Comparison of ENCODE assay signal across 27 cellular contexts in genomic region chr3:65562444-65562843, GRCh38.
DNase-seq lines count a peak whose midpoint lies in the region; ATAC-seq, FAIRE-seq and TF ChIP-seq lines count a peak whose summit lies in the region.
"Had no signal": no experiment of that assay in that cellular context is flagged by ENCODE, and none has a peak within 500 bp of the region (broad histone marks: within the 10 kb centered on the region; RNA-seq: fewer than 3 reads in every experiment).

No MANE protein-coding gene starts in this region.

- POLR2A ChIA-PET in K562 (lab: Yijun Ruan, JAX) = interaction anchor here (1.4 kb wide), 1 partner anchor 8 kb away, joined by 5 read pairs; no protein-coding TSS in a partner anchor

- no peak for TF ChIP-seq CTCF in K562 (IDR thresholded peaks at IDR 0.05 in 2 of 3, conservative IDR thresholded peaks at IDR 0.05 in 1 of 3; ENCODE audit: insufficient read depth in 2 of 3, low read depth in 1 of 3, low read length in 3 of 3)
- no peak for TF ChIP-seq CTCF in progenitor cell of endocrine pancreas (IDR thresholded peaks at IDR 0.05; ENCODE audit: unreplicated experiment)

- 30% methylated on average over 2 of the region's 2 CpGs for WGBS in K562 (ENCODE audit: insufficient coverage, low coverage, missing lambda C conversion rate)

- ATAC-seq in K562 = peak; percentile 36; the same call in 2 of the 3 replicates
- no peak for ATAC-seq in HG03521 (IDR thresholded peaks at IDR 0.05; ENCODE audit: unreplicated experiment)
- ATAC-seq: A549 had no signal

- H3K79me2 ChIP-seq in K562 (ENCODE audit: control insufficient read depth, insufficient read depth, low read length) = peaks cover 82% of the 10 kb centered on the region

- H3K9ac ChIP-seq in BLaER1 treated with 17β-estradiol and CSF1 and Interleukin-3, amounts not matched to agents 10 nM and 100 nM = no peak overlapping the region
- H3K9ac ChIP-seq in K562 (ENCODE audit: insufficient read depth in 1 of 2, low read depth in 2 of 2, low read length in 2 of 2) = peak overlapping the region in 1 of 2 experiments; percentile 42; a peak in 1 of 4 replicates
- H3K9ac ChIP-seq: GM23248 had no signal

- no peak for TF ChIP-seq POLR2A in K562 (conservative IDR thresholded peaks at IDR 0.05)

- no peaks in the 10 kb centered on the region for H4K20me1 ChIP-seq in BLaER1 treated with 17β-estradiol and CSF1 and Interleukin-3, amounts not matched to agents 10 nM and 100 nM
- H4K20me1 ChIP-seq in K562 (replicated peaks; ENCODE audit: control insufficient read depth, insufficient read depth, low read length) = no peaks in the 10 kb centered on the region

- H3K4me1 ChIP-seq in BLaER1 treated with 17β-estradiol and CSF1 and Interleukin-3, amounts not matched to agents 10 nM and 100 nM = peaks cover 47 to 94% (median 71%) of the 10 kb centered on the region in 10 experiments
- H3K4me1 ChIP-seq in K562 (replicated peaks in 1 of 2; ENCODE audit: control insufficient read depth in 2 of 2, insufficient read depth in 2 of 2, low read length in 2 of 2) = peaks cover 7 to 50% of the 10 kb centered on the region in 2 experiments; a peak in 4 of 5 replicates
- H3K4me1 ChIP-seq: A549 had no signal

- DNase-seq in NCI-H82 treated with DMSO at 0.1 percent for 48 hours (lab: John Stamatoyannopoulos, UW; ENCODE audit: unreplicated experiment) (peak; percentile 18), K562 (ENCODE audit: extremely low read depth in 1 of 4, low spot score in 3 of 4) (no peak), progenitor cell of endocrine pancreas (ENCODE audit: low spot score, unreplicated experiment) (no peak), GM19238 (ENCODE audit: insufficient read length, low spot score) (no peak), NK-92 (lab: John Stamatoyannopoulos, UW; ENCODE audit: unreplicated experiment) (no peak)
- DNase-seq: 8988T; ACHN; AML-193; BE2C; CD4-positive, alpha-beta T cell; CD8-positive, alpha-beta memory T cell; DMS 273 treated with DMSO at 0.1 percent for 48 hours; DMS79; EL; GDM1; GM23248; H7; HCEC 1CT had no signal

- H3K4me3 ChIP-seq in BLaER1 treated with 17β-estradiol and CSF1 and Interleukin-3, amounts not matched to agents 10 nM and 100 nM = no peak overlapping the region
- no peak overlapping the region for H3K4me3 ChIP-seq in K562
- H3K4me3 ChIP-seq: A549, GM23248 had no signal

- H3K4me1 Mint-ChIP-seq in progenitor cell of endocrine pancreas (ENCODE audit: low read depth) = peaks cover 6% of the 10 kb centered on the region
- H3K4me1 Mint-ChIP-seq: CD8-positive, alpha-beta memory T cell had no signal

- no peak for TF ChIP-seq RAD21 in K562 (CRISPR knock-in tag; conservative IDR thresholded peaks at IDR 0.05 in 1 of 2, IDR thresholded peaks at IDR 0.05 in 1 of 2)

- BruUV-seq in K562 (replicated peaks; lab: Mats Ljungman, UMichigan) = no TSS peak

- no peak overlapping the region for H3K4me3 Mint-ChIP-seq in progenitor cell of endocrine pancreas (ENCODE audit: low read depth)
- H3K4me3 Mint-ChIP-seq: CD4-positive, alpha-beta T cell; CD8-positive, alpha-beta memory T cell had no signal

- no peaks in the 10 kb centered on the region for H3K36me3 Mint-ChIP-seq in progenitor cell of endocrine pancreas (ENCODE audit: insufficient read depth)
- H3K36me3 Mint-ChIP-seq: CD8-positive, alpha-beta memory T cell had no signal

- intact Hi-C loops in K562 (cut with micrococcal nuclease) = loop anchor here (10.0 kb wide), 2 partner anchors 58 to 112 kb away; no protein-coding TSS in a partner anchor

- no peaks in the 10 kb centered on the region for H3K27me3 ChIP-seq in BLaER1 treated with 17β-estradiol and CSF1 and Interleukin-3, amounts not matched to agents 10 nM and 100 nM
- no peaks in the 10 kb centered on the region for H3K27me3 ChIP-seq in K562 (ENCODE audit: control insufficient read depth in 2 of 2, insufficient read depth in 2 of 2, low read length in 2 of 2)
- H3K27me3 ChIP-seq: BE2C had no signal

- CTCF ChIA-PET in K562 (lab: Yijun Ruan, JAX; ENCODE audit: low intra/inter-chr PET ratio) = no interaction called here

- no peaks in the 10 kb centered on the region for H3K9me1 ChIP-seq in K562 (ENCODE audit: control insufficient read depth, insufficient read depth, low read length)

- no peaks in the 10 kb centered on the region for H3K9me3 Mint-ChIP-seq in progenitor cell of endocrine pancreas (ENCODE audit: low read depth)
- H3K9me3 Mint-ChIP-seq: CD4-positive, alpha-beta T cell had no signal

- H3K27ac ChIP-seq in BLaER1 treated with 17β-estradiol and CSF1 and Interleukin-3, amounts not matched to agents 10 nM and 100 nM = peak overlapping the region in 3 of 11 experiments; percentile 7 to 40 (median 30); a peak in 3 of 22 replicates
- H3K27ac ChIP-seq in K562 (ENCODE audit: extremely low read depth, low read depth, low read length) = peak overlapping the region; percentile 31; the same call in 1 of the 3 replicates
- H3K27ac ChIP-seq: A549, C4-2B, GM23248 had no signal

- no peaks in the 10 kb centered on the region for H3K27me3 Mint-ChIP-seq in progenitor cell of endocrine pancreas
- H3K27me3 Mint-ChIP-seq: CD4-positive, alpha-beta T cell; CD8-positive, alpha-beta memory T cell had no signal

- peaks cover 0 to 25% (median 18%) of the 10 kb centered on the region in 11 experiments; a peak in 14 of 22 replicates for H3K9me3 ChIP-seq in BLaER1 treated with 17β-estradiol and CSF1 and Interleukin-3, amounts not matched to agents 10 nM and 100 nM (replicated peaks in 1 of 11)
- H3K9me3 ChIP-seq in K562 (replicated peaks; ENCODE audit: control insufficient read depth, insufficient read depth, low read depth, low read length) = no peaks in the 10 kb centered on the region
- H3K9me3 ChIP-seq: A549, BE2C had no signal

- H2AFZ ChIP-seq in K562 (ENCODE audit: low read depth, low read length) = peak overlapping the region; percentile 32; the same call in 1 of the 2 replicates
- H2AFZ ChIP-seq: GM23248 had no signal

- no peak for FAIRE-seq in K562 (lab: Jason Lieb, UNC)
- FAIRE-seq: A549, D721Med, GM12891, GM18507, GM19239, H1 had no signal

- no peak for TF ChIP-seq EP300 in K562 (IDR thresholded peaks at IDR 0.05; ENCODE audit: low read length)

- H3K36me3 ChIP-seq in BLaER1 treated with 17β-estradiol and CSF1 and Interleukin-3, amounts not matched to agents 10 nM and 100 nM = peaks cover 0 to 5% (median 0%) of the 10 kb centered on the region in 11 experiments; a peak in 1 of 22 replicates
- no peaks in the 10 kb centered on the region; the same call in 2 of the 3 replicates for H3K36me3 ChIP-seq in K562 (ENCODE audit: control insufficient read depth, insufficient read depth, low read length)
- H3K36me3 ChIP-seq: BE2C had no signal

- H3K4me2 ChIP-seq in BLaER1 treated with 17β-estradiol and CSF1 and Interleukin-3, amounts not matched to agents 10 nM and 100 nM = peak overlapping the region in 8 of 11 experiments; percentile 38 to 90 (median 63); a peak in 13 of 22 replicates
- no peak overlapping the region for H3K4me2 ChIP-seq in K562 (ENCODE audit: insufficient read depth, low read length)
- H3K4me2 ChIP-seq: A549 had no signal

- H3K27ac Mint-ChIP-seq in progenitor cell of endocrine pancreas = peak overlapping the region; percentile 7
- H3K27ac Mint-ChIP-seq: CD4-positive, alpha-beta T cell; CD8-positive, alpha-beta memory T cell had no signal

- in situ Hi-C loops in K562 (cut with MboI) = no loop called here

TF ChIP-seq in K562, 482 proteins besides CTCF, POLR2A, EP300 and RAD21 (continues in another document):
- TF ChIP-seq STAT5A (IDR thresholded peaks at IDR 0.05; ENCODE audit: borderline replicate concordance, low read length) = no peak
- TF ChIP-seq CBFA2T2 (conservative IDR thresholded peaks at IDR 0.05) = no peak
- TF ChIP-seq ZHX1 (conservative IDR thresholded peaks at IDR 0.05; ENCODE audit: low read length) = no peak
- TF ChIP-seq E2F8 (IDR thresholded peaks at IDR 0.05; ENCODE audit: low read depth, partially characterized antibody) = no peak
